1 cellular context compared by ENCODE assay signal in the genomic region with DNA sequence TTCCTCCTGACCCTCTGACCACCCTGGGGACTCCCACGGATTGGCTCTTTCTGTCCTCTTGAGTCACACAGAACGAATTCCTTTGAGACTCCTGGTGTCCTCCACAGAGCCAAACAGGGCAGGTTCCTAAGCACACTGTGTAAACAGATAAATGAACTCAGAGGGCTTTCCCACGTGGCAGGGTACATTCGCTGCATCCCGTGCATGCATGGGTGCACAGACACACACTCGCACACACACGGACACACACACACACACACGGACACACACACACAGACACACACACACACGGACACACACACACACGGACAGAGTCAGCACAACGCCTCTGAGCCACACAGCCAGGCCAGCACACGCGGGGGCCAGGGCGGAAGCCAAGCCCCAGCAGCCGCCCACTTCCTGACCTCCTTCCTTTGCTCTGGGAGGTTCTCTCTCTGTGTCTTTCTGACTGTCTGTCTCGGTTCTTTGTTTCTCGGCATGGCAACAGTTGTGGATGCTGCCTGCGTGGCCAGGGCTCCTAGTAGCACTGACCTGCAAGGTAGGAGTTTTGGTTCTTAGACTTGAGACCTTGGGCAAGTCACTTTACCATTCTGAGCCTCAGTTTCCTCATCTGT.
TF ChIP-seq lines count a peak whose summit lies in the region.

No MANE protein-coding gene starts in this region.

TF ChIP-seq in K562, 482 proteins besides CTCF, POLR2A, EP300 and RAD21 (continued from another document):
- TF ChIP-seq ZNF140 (CRISPR knock-in tag; IDR thresholded peaks at IDR 0.05) (no peak), ZNF143 (CRISPR knock-in tag; IDR thresholded peaks at IDR 0.05) (no peak), U2AF1 (optimal IDR thresholded peaks at IDR 0.05; ENCODE audit: low read depth, low read length) (no peak), ETV1 (tag; conservative IDR thresholded peaks at IDR 0.05; ENCODE audit: low read depth) (peak; percentile 50), TBL1XR1 (IDR thresholded peaks at IDR 0.05; ENCODE audit: low read length in 2 of 2) (no peak), ARID3B (CRISPR knock-in tag; IDR thresholded peaks at IDR 0.05; ENCODE audit: borderline replicate concordance) (no peak), PCBP2 (IDR thresholded peaks at IDR 0.05; ENCODE audit: low read depth, low read length, poor library complexity, severe bottlenecking) (no peak), CBFA2T2 (conservative IDR thresholded peaks at IDR 0.05) (0 out of 2 replicates have a peak, but pooled peaks have one; percentile 3), HDAC1 (IDR thresholded peaks at IDR 0.05) (peak in 1 of 2 experiments; percentile 73; a peak in 1 of 4 replicates), GATA2 (CRISPR knock-in tag; IDR thresholded peaks at IDR 0.05) (no peak), SIN3A (IDR thresholded peaks at IDR 0.05; ENCODE audit: borderline replicate concordance in 2 of 2, control insufficient read depth in 1 of 2, low read depth in 2 of 2, low read length in 2 of 2) (peak in 1 of 2 experiments; percentile 15; a peak in 2 of 4 replicates), GTF2A2 (tag; IDR thresholded peaks at IDR 0.05) (no peak)
- TF ChIP-seq, protein P1, sequence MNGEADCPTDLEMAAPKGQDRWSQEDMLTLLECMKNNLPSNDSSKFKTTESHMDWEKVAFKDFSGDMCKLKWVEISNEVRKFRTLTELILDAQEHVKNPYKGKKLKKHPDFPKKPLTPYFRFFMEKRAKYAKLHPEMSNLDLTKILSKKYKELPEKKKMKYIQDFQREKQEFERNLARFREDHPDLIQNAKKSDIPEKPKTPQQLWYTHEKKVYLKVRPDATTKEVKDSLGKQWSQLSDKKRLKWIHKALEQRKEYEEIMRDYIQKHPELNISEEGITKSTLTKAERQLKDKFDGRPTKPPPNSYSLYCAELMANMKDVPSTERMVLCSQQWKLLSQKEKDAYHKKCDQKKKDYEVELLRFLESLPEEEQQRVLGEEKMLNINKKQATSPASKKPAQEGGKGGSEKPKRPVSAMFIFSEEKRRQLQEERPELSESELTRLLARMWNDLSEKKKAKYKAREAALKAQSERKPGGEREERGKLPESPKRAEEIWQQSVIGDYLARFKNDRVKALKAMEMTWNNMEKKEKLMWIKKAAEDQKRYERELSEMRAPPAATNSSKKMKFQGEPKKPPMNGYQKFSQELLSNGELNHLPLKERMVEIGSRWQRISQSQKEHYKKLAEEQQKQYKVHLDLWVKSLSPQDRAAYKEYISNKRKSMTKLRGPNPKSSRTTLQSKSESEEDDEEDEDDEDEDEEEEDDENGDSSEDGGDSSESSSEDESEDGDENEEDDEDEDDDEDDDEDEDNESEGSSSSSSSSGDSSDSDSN (IDR thresholded peaks at IDR 0.05; ENCODE audit: borderline replicate concordance in 1 of 2, low read depth in 2 of 2, low read length in 2 of 2): no peak
- TF ChIP-seq, protein P2, sequence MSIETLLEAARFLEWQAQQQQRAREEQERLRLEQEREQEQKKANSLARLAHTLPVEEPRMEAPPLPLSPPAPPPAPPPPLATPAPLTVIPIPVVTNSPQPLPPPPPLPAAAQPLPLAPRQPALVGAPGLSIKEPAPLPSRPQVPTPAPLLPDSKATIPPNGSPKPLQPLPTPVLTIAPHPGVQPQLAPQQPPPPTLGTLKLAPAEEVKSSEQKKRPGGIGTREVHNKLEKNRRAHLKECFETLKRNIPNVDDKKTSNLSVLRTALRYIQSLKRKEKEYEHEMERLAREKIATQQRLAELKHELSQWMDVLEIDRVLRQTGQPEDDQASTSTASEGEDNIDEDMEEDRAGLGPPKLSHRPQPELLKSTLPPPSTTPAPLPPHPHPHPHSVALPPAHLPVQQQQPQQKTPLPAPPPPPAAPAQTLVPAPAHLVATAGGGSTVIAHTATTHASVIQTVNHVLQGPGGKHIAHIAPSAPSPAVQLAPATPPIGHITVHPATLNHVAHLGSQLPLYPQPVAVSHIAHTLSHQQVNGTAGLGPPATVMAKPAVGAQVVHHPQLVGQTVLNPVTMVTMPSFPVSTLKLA (conservative IDR thresholded peaks at IDR 0.05): peak; percentile 76 to 86
- TF ChIP-seq, protein P3, sequence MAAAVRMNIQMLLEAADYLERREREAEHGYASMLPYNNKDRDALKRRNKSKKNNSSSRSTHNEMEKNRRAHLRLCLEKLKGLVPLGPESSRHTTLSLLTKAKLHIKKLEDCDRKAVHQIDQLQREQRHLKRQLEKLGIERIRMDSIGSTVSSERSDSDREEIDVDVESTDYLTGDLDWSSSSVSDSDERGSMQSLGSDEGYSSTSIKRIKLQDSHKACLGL (CRISPR knock-in tag; IDR thresholded peaks at IDR 0.05; ENCODE audit: borderline replicate concordance, poor library complexity, severe bottlenecking): no peak
- TF ChIP-seq, protein P4, sequence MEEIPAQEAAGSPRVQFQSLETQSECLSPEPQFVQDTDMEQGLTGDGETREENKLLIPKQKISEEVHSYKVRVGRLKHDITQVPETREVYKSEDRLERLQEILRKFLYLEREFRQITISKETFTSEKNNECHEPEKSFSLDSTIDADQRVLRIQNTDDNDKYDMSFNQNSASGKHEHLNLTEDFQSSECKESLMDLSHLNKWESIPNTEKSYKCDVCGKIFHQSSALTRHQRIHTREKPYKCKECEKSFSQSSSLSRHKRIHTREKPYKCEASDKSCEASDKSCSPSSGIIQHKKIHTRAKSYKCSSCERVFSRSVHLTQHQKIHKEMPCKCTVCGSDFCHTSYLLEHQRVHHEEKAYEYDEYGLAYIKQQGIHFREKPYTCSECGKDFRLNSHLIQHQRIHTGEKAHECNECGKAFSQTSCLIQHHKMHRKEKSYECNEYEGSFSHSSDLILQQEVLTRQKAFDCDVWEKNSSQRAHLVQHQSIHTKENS (CRISPR knock-in tag; IDR thresholded peaks at IDR 0.05): no peak
